21 cellular contexts compared by ENCODE assay signal in the genomic region with DNA sequence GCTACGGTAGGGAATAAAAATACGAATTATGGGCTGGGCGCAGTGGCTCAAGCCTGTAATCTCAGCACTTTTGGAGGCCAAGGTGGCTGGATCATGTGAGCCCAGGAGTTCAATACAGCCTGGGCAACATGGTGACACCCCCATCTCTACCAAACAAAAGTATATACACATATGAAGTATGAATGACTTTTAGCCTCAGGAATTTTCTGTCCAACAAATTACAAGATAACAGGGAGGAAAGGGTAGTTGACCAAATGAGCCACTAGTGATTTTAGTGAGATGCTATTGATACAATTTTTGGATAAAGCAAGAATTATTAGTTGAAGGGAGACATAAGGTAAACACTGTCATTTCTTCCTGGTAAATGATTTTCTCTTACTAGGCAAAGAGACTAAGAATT.
"Had no signal": no experiment of that assay in that cellular context is flagged by ENCODE, and none has a peak within 500 bp of the region (broad histone marks: within the 10 kb centered on the region; RNA-seq: fewer than 3 reads in every experiment).

No MANE protein-coding gene starts in this region.

- H3K27me3 Mint-ChIP-seq: naive thymus-derived CD8-positive, alpha-beta T cell; stimulated activated naive CD8-positive, alpha-beta T cell treated with anti-CD3 and anti-CD28 coated beads, Interleukin-15, Interleukin-2, amounts not matched to agents 100 ng/mL and 50 ng/mL, for 24 hours; type B pancreatic cell had no signal

- H3K36me3 ChIP-seq: prostate gland had no signal

- DNase-seq: immature natural killer cell, left ventricle myocardium inferior, mesenchymal stem cell, pancreas, tibial artery had no signal

- H3K4me3 Mint-ChIP-seq: immature natural killer cell; nephron; neural crest cell; stimulated activated effector memory CD8-positive, alpha-beta T cell treated with anti-CD3 and anti-CD28 coated beads, Interleukin-12 subunit alpha, Interleukin-12 subunit beta, amount 100 ng/mL, for 72 hours; stimulated activated naive CD8-positive, alpha-beta T cell treated with anti-CD3 and anti-CD28 coated beads, Interleukin-15, Interleukin-2, amounts not matched to agents 100 ng/mL and 50 ng/mL, for 24 hours; type B pancreatic cell had no signal

- H3K27ac Mint-ChIP-seq: nephron; stimulated activated naive CD8-positive, alpha-beta T cell treated with anti-CD3 and anti-CD28 coated beads, Interleukin-15, Interleukin-2, amounts not matched to agents 100 ng/mL and 50 ng/mL, for 24 hours; type B pancreatic cell had no signal

- H3K27ac ChIP-seq: left ventricle myocardium inferior, pancreas, prostate gland, suprapubic skin, thoracic aorta, tibial artery, vagina had no signal

- H3K27me3 ChIP-seq: pancreas, suprapubic skin, tibial artery, vagina had no signal

- H3K4me1 ChIP-seq: pancreas, prostate gland, suprapubic skin, tibial artery, vagina had no signal

- H3K36me3 Mint-ChIP-seq: naive thymus-derived CD8-positive, alpha-beta T cell; stimulated activated effector memory CD8-positive, alpha-beta T cell treated with anti-CD3 and anti-CD28 coated beads, Interleukin-12 subunit alpha, Interleukin-12 subunit beta, amount 100 ng/mL, for 72 hours had no signal

- H3K4me3 ChIP-seq: left ventricle myocardium inferior, pancreas, prostate gland, skin epidermis, suprapubic skin, thoracic aorta, tibial artery, vagina had no signal

- H3K9me3 ChIP-seq: left ventricle myocardium inferior, pancreas, prostate gland, suprapubic skin, thoracic aorta, tibial artery, vagina had no signal

- FAIRE-seq: islet of Langerhans, kidney, pancreas had no signal

- H3K9me3 Mint-ChIP-seq: immature natural killer cell; naive thymus-derived CD8-positive, alpha-beta T cell; nephron; stimulated activated effector memory CD8-positive, alpha-beta T cell treated with anti-CD3 and anti-CD28 coated beads, Interleukin-12 subunit alpha, Interleukin-12 subunit beta, amount 100 ng/mL, for 72 hours; stimulated activated naive CD8-positive, alpha-beta T cell treated with anti-CD3 and anti-CD28 coated beads, Interleukin-15, Interleukin-2, amounts not matched to agents 100 ng/mL and 50 ng/mL, for 24 hours had no signal

- H3K4me1 Mint-ChIP-seq: nephron had no signal

- ATAC-seq: left colon, pancreas, right cardiac atrium, sciatic nerve had no signal
